Comparison of ENCODE assay signal across 8 cellular contexts in the genomic region with DNA sequence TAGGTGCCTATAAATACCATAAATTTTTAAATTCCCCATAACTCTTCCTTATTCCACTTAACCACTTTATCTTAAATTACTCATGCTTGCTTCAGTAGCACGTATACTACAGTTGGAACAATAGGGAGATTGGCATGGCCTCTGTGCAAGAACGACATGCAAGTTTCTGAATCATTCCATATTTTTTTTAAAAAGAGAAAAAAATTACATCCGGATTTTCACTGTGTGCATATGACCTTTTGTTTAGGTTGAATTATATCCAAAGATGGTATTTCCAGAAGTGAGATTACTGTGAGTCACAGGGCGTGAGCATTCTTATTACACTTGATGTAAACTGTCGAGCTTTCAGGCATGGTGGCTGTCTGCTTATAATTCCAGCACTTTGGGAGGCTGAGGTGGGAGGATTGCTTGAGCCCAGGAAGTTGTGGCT. TPM values are rescaled to one million over a fixed set of nuclear protein-coding genes. Genes with fewer than 3 reads are reported as not detected.
DNase-seq lines count a peak whose midpoint lies in the region; ATAC-seq, FAIRE-seq and TF ChIP-seq lines count a peak whose summit lies in the region.
"Not testable (repeated sequence)": the region's sequence is repeated elsewhere in the genome, so short reads cannot be mapped to it uniquely, and the experiment has no call there.

No MANE protein-coding gene starts in this region.

- H3K27me3 ChIP-seq in RWPE2 (ENCODE audit: insufficient read depth, poor library complexity, severe bottlenecking); esophagus squamous epithelium; kidney epithelial cell (ENCODE audit: control insufficient read depth, insufficient read depth, low read length); small intestine (ENCODE audit: control insufficient read depth in 2 of 2, insufficient read depth in 2 of 2, low read length in 2 of 2): not testable (repeated sequence)

- peak; percentile 40 for DNase-seq in AG08395 (ENCODE audit: low spot score)
- peak; percentile 51 for DNase-seq in GM04503 (ENCODE audit: low read depth)
- DNase-seq in LoVo (ENCODE audit: low spot score) = peak; percentile 89
- not testable (repeated sequence) for DNase-seq in RWPE2 (ENCODE audit: low spot score); esophagus squamous epithelium (lab: John Stamatoyannopoulos, UW)
- DNase-seq in astrocyte of the hippocampus (ENCODE audit: low read depth, low spot score) = peak; percentile 19
- peak; percentile 37 for DNase-seq in kidney epithelial cell (ENCODE audit: low read depth)
- DNase-seq in small intestine = peak; percentile 3

- not testable (repeated sequence) for FAIRE-seq in small intestine (lab: Jason Lieb, UNC)

- WGBS in esophagus squamous epithelium, 2 donors = 6 to 14% methylated on average over 5 of the region's 5 CpGs
- 19 to 37% (median 32%) methylated on average over 5 of the region's 5 CpGs for WGBS in small intestine, 3 donors

- TF ChIP-seq POLR2A in esophagus squamous epithelium (IDR thresholded peaks at IDR 0.05) = not testable (repeated sequence)

- not testable (repeated sequence) for H3K9me3 ChIP-seq in RWPE2 (ENCODE audit: severe bottlenecking); esophagus squamous epithelium; small intestine (ENCODE audit: control insufficient read depth, low read depth)

- H3K4me1 ChIP-seq in RWPE2 (ENCODE audit: insufficient read depth, poor library complexity, severe bottlenecking) (peaks cover 47% of the 10 kb centered on the region), esophagus squamous epithelium (peaks cover 0 to 67% (median 0%) of the 10 kb centered on the region in 3 donors)
- H3K4me1 ChIP-seq in small intestine (ENCODE audit: control insufficient read depth in 2 of 2, insufficient read depth in 1 of 2, low read depth in 1 of 2, low read length in 1 of 2) = not testable (repeated sequence)

- intact Hi-C loops in esophagus squamous epithelium (cut with DNase I) = not testable (repeated sequence)

- H3K4me3 ChIP-seq in RWPE2 (ENCODE audit: severe bottlenecking); esophagus squamous epithelium; kidney epithelial cell (ENCODE audit: low read depth, low read length); small intestine (ENCODE audit: low read depth in 1 of 2, low read length in 2 of 2): not testable (repeated sequence)

- TF ChIP-seq CTCF in RWPE2 (IDR thresholded peaks at IDR 0.05; ENCODE audit: poor library complexity, severe bottlenecking); esophagus squamous epithelium (IDR thresholded peaks at IDR 0.05); kidney epithelial cell (IDR thresholded peaks at IDR 0.05; ENCODE audit: insufficient read depth, low read length, poor library complexity, severe bottlenecking): not testable (repeated sequence)

- not testable (repeated sequence) for H3K36me3 ChIP-seq in RWPE2 (ENCODE audit: low read depth); esophagus squamous epithelium; kidney epithelial cell (ENCODE audit: control insufficient read depth, insufficient read depth, low read length); small intestine (ENCODE audit: control insufficient read depth in 2 of 2, insufficient read depth in 2 of 2, low read length in 2 of 2)

- peak; percentile 80 for ATAC-seq in RWPE2 (ENCODE audit: low read depth)

- peak overlapping the region; percentile 98 for H3K27ac ChIP-seq in RWPE2 (ENCODE audit: poor library complexity, severe bottlenecking)
- peak overlapping the region; percentile 34 to 86 (median 67) for H3K27ac ChIP-seq in esophagus squamous epithelium
- H3K27ac ChIP-seq in small intestine (ENCODE audit: low read depth in 1 of 2, low read length in 1 of 2) = not testable (repeated sequence)

RNA-seq across cellular contexts. Expression of a gene that starts 39.5 kb away (rescaled TPM):
- total RNA-seq in esophagus squamous epithelium = 100 to 1,000 TPM in 3 of 4 donors, 10 to 100 TPM in 1; 92.5 to 160 (median 131) TPM
- total RNA-seq in kidney epithelial cell = 109 and 112 TPM in 2 replicates
- 100 to 1,000 TPM; 143 to 172 (median 169) TPM for polyA plus RNA-seq in small intestine

RNA-seq across cellular contexts. Expression of a gene that starts 39.6 kb away (rescaled TPM):
- total RNA-seq in esophagus squamous epithelium = 10 to 100 TPM; 19.3 to 45.7 (median 32.2) TPM
- total RNA-seq in kidney epithelial cell = 58.1 and 71.7 TPM in 2 replicates
- 10 to 100 TPM; 25.9 to 40.4 (median 39.4) TPM for polyA plus RNA-seq in small intestine
